9 cellular contexts compared by ENCODE assay signal in the genomic region with DNA sequence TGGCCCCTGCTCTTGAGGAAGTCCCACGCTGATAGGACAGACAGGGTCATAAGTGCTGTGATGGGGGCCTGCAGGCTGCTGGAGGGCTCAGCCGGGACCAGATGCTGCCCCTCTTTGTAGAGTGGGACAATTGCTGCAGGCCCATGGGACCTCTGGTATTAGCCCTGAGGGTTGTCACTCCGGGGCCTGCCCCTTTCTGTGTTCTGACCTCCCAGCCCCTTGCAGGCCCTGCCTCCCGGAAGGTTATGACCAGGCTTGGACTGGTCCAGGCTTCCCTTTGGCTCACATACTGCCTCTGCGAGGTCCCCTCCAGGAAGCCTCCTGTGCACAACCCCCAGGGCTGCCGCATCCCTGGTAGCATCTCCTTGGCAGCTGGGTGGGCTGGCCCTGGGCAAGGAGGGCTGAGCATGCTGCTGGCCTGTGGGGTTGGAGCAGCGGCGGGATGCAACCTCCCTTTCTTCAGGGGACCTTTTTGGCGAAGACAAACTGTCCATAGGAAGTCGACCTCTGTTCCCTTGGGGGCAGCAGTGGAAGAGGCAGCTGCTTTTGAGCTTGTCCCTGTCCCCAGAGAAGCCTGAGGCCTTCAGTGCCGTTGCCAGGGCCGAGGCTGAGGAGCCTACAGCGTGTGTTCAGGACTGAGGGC. TPM values are rescaled to one million over a fixed set of nuclear protein-coding genes. Genes with fewer than 3 reads are reported as not detected.
DNase-seq lines count a peak whose midpoint lies in the region; ATAC-seq, FAIRE-seq and TF ChIP-seq lines count a peak whose summit lies in the region.
"Had no signal": no experiment of that assay in that cellular context is flagged by ENCODE, and none has a peak within 500 bp of the region (broad histone marks: within the 10 kb centered on the region; RNA-seq: fewer than 3 reads in every experiment).

No MANE protein-coding gene starts in this region.

- no peak for ATAC-seq in CD8-positive, alpha-beta T cell
- ATAC-seq in HG02610 (IDR thresholded peaks at IDR 0.05; ENCODE audit: unreplicated experiment) (peak; percentile 3), GM12878 (peak; percentile 62), body of pancreas (no peak)

- TF ChIP-seq EP300 in GM12878 (IDR thresholded peaks at IDR 0.05; ENCODE audit: borderline replicate concordance in 1 of 2, control insufficient read depth in 1 of 2, low read depth in 2 of 2, low read length in 2 of 2): no peak

- no peak for TF ChIP-seq RAD21 in GM12878 (IDR thresholded peaks at IDR 0.05; ENCODE audit: insufficient read depth, low read depth, low read length)

- BruUV-seq in GM12878 (replicated peaks; lab: Mats Ljungman, UMichigan) (no TSS peak), Caco-2 (replicated peaks; lab: Mats Ljungman, UMichigan) (no TSS peak)

- H3K4me1 Mint-ChIP-seq in CD8-positive, alpha-beta T cell (ENCODE audit: low read depth): peaks cover 23% of the 10 kb centered on the region
- no peaks in the 10 kb centered on the region for H3K4me1 Mint-ChIP-seq in Caco-2 (ENCODE audit: low read depth, unreplicated experiment)

- peak overlapping the region; percentile 26 for H3K4me3 Mint-ChIP-seq in CD8-positive, alpha-beta T cell
- no peak overlapping the region for H3K4me3 Mint-ChIP-seq in Caco-2 (ENCODE audit: unreplicated experiment)

- no peaks in the 10 kb centered on the region for H3K27me3 ChIP-seq in CD8-positive, alpha-beta T cell (ENCODE audit: insufficient read depth, low read length)
- H3K27me3 ChIP-seq in GM12878 (replicated peaks in 1 of 2; ENCODE audit: control insufficient read depth in 2 of 2, insufficient read depth in 2 of 2, low read length in 1 of 2) (no peaks in the 10 kb centered on the region), muscle layer of duodenum (ENCODE audit: low read depth, low read length) (no peaks in the 10 kb centered on the region), Caco-2 (replicated peaks; ENCODE audit: control insufficient read depth, insufficient read depth, low read length) (no peaks in the 10 kb centered on the region), body of pancreas (no peaks in the 10 kb centered on the region)

- H3K27ac ChIP-seq in CD8-positive, alpha-beta T cell (ENCODE audit: low read depth, low read length): no peak overlapping the region
- H3K27ac ChIP-seq in GM12878 (ENCODE audit: control insufficient read depth, insufficient read depth) (peak overlapping the region; percentile 94), muscle layer of duodenum (ENCODE audit: low read length) (peak overlapping the region; percentile 31), body of pancreas (peak overlapping the region in 2 of 4 donors; percentile 10 to 68)
- H3K27ac ChIP-seq: parathyroid adenoma had no signal

- CTCF ChIA-PET in CD8-positive, alpha-beta T cell (lab: Charles Lee): no interaction called here
- CTCF ChIA-PET in GM12878 (lab: Yijun Ruan, JAX) (interaction anchor here (0.6 to 2.4 kb wide), 4 partner anchors 9 to 91 kb away, joined by 3 to 7 read pairs (median 4); no protein-coding TSS in a partner anchor), Caco-2 (lab: Charles Lee) (no interaction called here)

- H3K36me3 Mint-ChIP-seq in CD8-positive, alpha-beta T cell: peaks cover 24% of the 10 kb centered on the region
- peaks cover 5% of the 10 kb centered on the region for H3K36me3 Mint-ChIP-seq in Caco-2 (ENCODE audit: insufficient read depth, unreplicated experiment)

- peaks cover 27% of the 10 kb centered on the region for H3K4me1 ChIP-seq in CD8-positive, alpha-beta T cell (ENCODE audit: insufficient read depth, low read length)
- H3K4me1 ChIP-seq in GM12878 (ENCODE audit: control insufficient read depth, insufficient read depth, low read length) (peaks cover 26% of the 10 kb centered on the region), muscle layer of duodenum (ENCODE audit: control insufficient read depth in 1 of 2, insufficient read depth in 2 of 2, low read length in 2 of 2) (peaks cover 0 to 29% of the 10 kb centered on the region in 2 donors), Caco-2 (no peaks in the 10 kb centered on the region), body of pancreas (peaks cover 15% of the 10 kb centered on the region)
- H3K4me1 ChIP-seq: parathyroid adenoma had no signal

- peaks cover 32% of the 10 kb centered on the region for H3K79me2 ChIP-seq in GM12878 (ENCODE audit: control insufficient read depth, insufficient read depth, low read length)
- H3K79me2 ChIP-seq: parathyroid adenoma had no signal

- H3K27ac Mint-ChIP-seq in CD8-positive, alpha-beta T cell: peak overlapping the region; percentile 82
- H3K27ac Mint-ChIP-seq in Caco-2 (ENCODE audit: unreplicated experiment): no peak overlapping the region

- H2AFZ ChIP-seq in GM12878 (ENCODE audit: control insufficient read depth, low read depth, low read length): peak overlapping the region; percentile 67
- H2AFZ ChIP-seq: parathyroid adenoma had no signal

- in situ Hi-C loops in GM12878 (cut with MboI): no loop called here

- POLR2A ChIA-PET in CD8-positive, alpha-beta T cell (lab: Charles Lee): no interaction called here
- POLR2A ChIA-PET in GM12878 (lab: Charles Lee) (interaction anchor here (0.5 to 2.5 kb wide), 6 partner anchors 8 to 553 kb away, joined by 3 to 13 read pairs (median 6); partner anchors contain the start of genes EIF4H, LIMK1 and TBL2), Caco-2 (lab: Charles Lee) (no interaction called here)

- RAD21 ChIA-PET in GM12878 (lab: Charles Lee; ENCODE audit: unreplicated experiment): interaction anchor here (0.6 to 2.9 kb wide), 4 partner anchors 8 to 114 kb away, joined by 3 to 10 read pairs (median 6); partner anchors contain the start of gene LIMK1

- intact Hi-C loops in CD8-positive, alpha-beta T cell (cut with DNase I, micrococcal nuclease): no loop called here
- intact Hi-C loops in GM12878 (cut with micrococcal nuclease; ENCODE audit: unreplicated experiment): no loop called here
- intact Hi-C loops in Caco-2 (cut with micrococcal nuclease; ENCODE audit: unreplicated experiment): no loop called here
- intact Hi-C loops in body of pancreas (cut with DNase I): no loop called here

- no peaks in the 10 kb centered on the region for H3K36me3 ChIP-seq in CD8-positive, alpha-beta T cell (ENCODE audit: insufficient read depth, low read length)
- H3K36me3 ChIP-seq in GM12878 (ENCODE audit: control insufficient read depth in 2 of 2, insufficient read depth in 2 of 2, low read length in 1 of 2) (peaks cover 8 to 9% of the 10 kb centered on the region in 2 experiments), muscle layer of duodenum (ENCODE audit: control insufficient read depth in 1 of 2, insufficient read depth in 2 of 2, low read length in 2 of 2) (peaks cover 0 to 4% of the 10 kb centered on the region in 2 donors), Caco-2 (ENCODE audit: control insufficient read depth, insufficient read depth, low read length) (no peaks in the 10 kb centered on the region; the same call in 1 of the 2 replicates), body of pancreas (replicated peaks in 1 of 2; ENCODE audit: insufficient read depth in 1 of 2, low read depth in 2 of 2) (no peaks in the 10 kb centered on the region)

- no peak for FAIRE-seq in GM12878 (lab: Jason Lieb, UNC)

- H3K9ac ChIP-seq in GM12878 (ENCODE audit: control insufficient read depth, insufficient read depth, low read length): peak overlapping the region; percentile 87
- H3K9ac ChIP-seq: parathyroid adenoma had no signal

- peak overlapping the region; percentile 100 for H3K4me2 ChIP-seq in GM12878 (ENCODE audit: control insufficient read depth, insufficient read depth)

- SMC1A ChIA-PET in GM12878 (lab: Charles Lee; ENCODE audit: uncharacterized antibody, unreplicated experiment): interaction anchor here (0.6 to 1.4 kb wide), 3 partner anchors 8 to 14 kb away, joined by 3 to 8 read pairs (median 4); no protein-coding TSS in a partner anchor

- no peaks in the 10 kb centered on the region for H4K20me1 ChIP-seq in GM12878 (ENCODE audit: control insufficient read depth, insufficient read depth)

- DNase-seq in CD8-positive, alpha-beta T cell: no peak
- DNase-seq in GM12878 (ENCODE audit: low read depth, low spot score) (no peak), Caco-2 (no peak), NCI-H82 (lab: John Stamatoyannopoulos, UW) (no peak), body of pancreas (no peak)
- no peak for DNase-seq in activated naive CD4-positive, alpha-beta T cell treated with anti-CD3 and anti-CD28 coated beads, Interleukin-2, amount 50 U/mL, for 16 hours

- TF ChIP-seq POLR2A in GM12878 (IDR thresholded peaks at IDR 0.05; ENCODE audit: low read depth, low read length) (no peak), body of pancreas (IDR thresholded peaks at IDR 0.05) (no peak)

- H3K27me3 Mint-ChIP-seq in CD8-positive, alpha-beta T cell (ENCODE audit: low read depth): no peaks in the 10 kb centered on the region
- no peaks in the 10 kb centered on the region for H3K27me3 Mint-ChIP-seq in Caco-2 (ENCODE audit: insufficient read depth, unreplicated experiment)

- H3K9me3 ChIP-seq in CD8-positive, alpha-beta T cell (ENCODE audit: low read length): no peaks in the 10 kb centered on the region
- no peaks in the 10 kb centered on the region; the same call in 2 of the 3 replicates for H3K9me3 ChIP-seq in GM12878 (replicated peaks; ENCODE audit: control insufficient read depth, insufficient read depth, low read length)
- no peaks in the 10 kb centered on the region for H3K9me3 ChIP-seq in muscle layer of duodenum (ENCODE audit: control insufficient read depth in 1 of 2, low read length in 2 of 2)
- no peaks in the 10 kb centered on the region for H3K9me3 ChIP-seq in Caco-2
- H3K9me3 ChIP-seq in body of pancreas: no peaks in the 10 kb centered on the region

- TF ChIP-seq CTCF in CD8-positive, alpha-beta T cell (IDR thresholded peaks at IDR 0.05): no peak
- TF ChIP-seq CTCF in GM12878 (IDR thresholded peaks at IDR 0.05 in 2 of 3, conservative IDR thresholded peaks at IDR 0.05 in 1 of 3; ENCODE audit: control insufficient read depth in 2 of 3, extremely low read depth in 1 of 3, insufficient read depth in 1 of 3, low read depth in 3 of 3, low read length in 3 of 3) (no peak), Caco-2 (IDR thresholded peaks at IDR 0.05; ENCODE audit: insufficient read depth in 1 of 2, low read depth in 1 of 2, low read length in 1 of 2, severe bottlenecking in 1 of 2, unreplicated experiment in 1 of 2) (no peak), body of pancreas (IDR thresholded peaks at IDR 0.05) (no peak)

- no peak overlapping the region for H3K4me3 ChIP-seq in CD8-positive, alpha-beta T cell (ENCODE audit: low read depth, low read length)
- H3K4me3 ChIP-seq in GM12878: peak overlapping the region; percentile 80
- no peak overlapping the region for H3K4me3 ChIP-seq in muscle layer of duodenum (ENCODE audit: low read depth in 1 of 2, low read length in 2 of 2)
- no peak overlapping the region for H3K4me3 ChIP-seq in Caco-2 (ENCODE audit: low read depth, low read length)
- no peak overlapping the region for H3K4me3 ChIP-seq in body of pancreas

- 2% methylated on average over 13 of the region's 13 CpGs for WGBS in GM12878 (ENCODE audit: insufficient coverage, insufficient replicate concordance, low lambda C conversion rate, missing lambda C conversion rate)
- WGBS in body of pancreas, 2 donors: 62 to 93% methylated on average over 8 to 13 of the region's 13 CpGs

- no peaks in the 10 kb centered on the region for H3K9me3 Mint-ChIP-seq in CD8-positive, alpha-beta T cell
- no peaks in the 10 kb centered on the region for H3K9me3 Mint-ChIP-seq in Caco-2 (ENCODE audit: unreplicated experiment)

RNA-seq across cellular contexts. Expression of gene LIMK1, which starts 8.8 kb away (rescaled TPM):
- total RNA-seq in CD8-positive, alpha-beta T cell: 10 to 100 TPM; 12.8 to 13.7 TPM
- 38.9 and 47.2 TPM in 2 replicates for total RNA-seq in GM12878 (2013; cell fraction: nucleolus; rRNA removed)
- total RNA-seq in GM12878 (2014; rRNA removed): 41.0 and 42.6 TPM in 2 replicates
- 21.9 and 24.5 TPM in 2 replicates for total RNA-seq in GM12878 (2014; rRNA removed; fragmentation: Illumina TruSeq; extraction: Trizol)
- total RNA-seq in GM12878 (2021): 55.8 and 59.4 TPM in 2 replicates
- polyA plus RNA-seq in GM12878 (2011; ENCODE audit: low read depth): 18.7 TPM
- 17.6 and 46.1 TPM in 2 replicates for polyA plus RNA-seq in GM12878 (2011; rRNA removed)
- 80.0 and 80.6 TPM in 2 replicates for polyA plus RNA-seq in GM12878 (2011; cell fraction: cytosol; rRNA removed)
- 95.4 and 153 TPM in 2 replicates for polyA plus RNA-seq in GM12878 (2011; cell fraction: nucleus; rRNA removed)
- 39.3 and 42.2 TPM in 2 replicates for polyA plus RNA-seq in GM12878 (2012)
- polyA plus RNA-seq in GM12878 (2014; fragmentation: Illumina TruSeq; extraction: Trizol): 10.5 and 33.0 TPM in 2 replicates
- under 1 TPM; 0.71 to 0.77 TPM for polyA plus RNA-seq in GM12878 (2014; fragmentation: Nextera tagmentation; extraction: Ambion mirVana)
- polyA plus RNA-seq in GM12878 (2014; rRNA removed): 40.6 and 45.4 TPM in 2 replicates
- 10 to 100 TPM; 15.0 to 18.1 TPM for polyA plus RNA-seq in GM12878 (2016; fragmentation: Nextera tagmentation; extraction: Ambion mirVana)
- 49.7 and 84.6 TPM in 2 replicates for polyA minus RNA-seq in GM12878 (2011; rRNA and poly(A)+ RNA removed)
- polyA minus RNA-seq in GM12878 (2011; cell fraction: cytosol; rRNA and poly(A)+ RNA removed): 24.6 and 30.9 TPM in 2 replicates
- polyA minus RNA-seq in GM12878 (2011; cell fraction: nucleus; rRNA and poly(A)+ RNA removed): 15.8 and 30.3 TPM in 2 replicates
- 30.6 and 31.4 TPM in 2 replicates for total RNA-seq in Caco-2 (2022)
- total RNA-seq in body of pancreas: 10 to 100 TPM; 10.1 to 27.4 TPM

Comparison
In these comparisons a context has a peak if more than half of its experiments do, and no peak if none do; other contexts are left out.
1. ATAC-seq: peak in HG02610 (single experiment) and GM12878 (single experiment); none in CD8-positive, alpha-beta T cell (single experiment) and body of pancreas (single experiment).